Comparison of ENCODE assay signal across 9 cellular contexts in genomic region chr21:44454747-44455523, GRCh38. TPM values are rescaled to one million over a fixed set of nuclear protein-coding genes. Genes with fewer than 3 reads are reported as not detected.
DNase-seq lines count a peak whose midpoint lies in the region; FAIRE-seq and TF ChIP-seq lines count a peak whose summit lies in the region.
"Had no signal": no experiment of that assay in that cellular context is flagged by ENCODE, and none has a peak within 500 bp of the region (broad histone marks: within the 10 kb centered on the region; RNA-seq: fewer than 3 reads in every experiment).

TSS of gene LRRC3 (plus strand) at chr21:44455510. CDS start at chr21:44456645, 1,135 bp downstream.

- DNase-seq in GM12892 (ENCODE audit: insufficient read length) (peak; percentile 80), NCI-H1105 treated with DMSO at 0.1 percent for 48 hours (lab: John Stamatoyannopoulos, UW) (peak; percentile 61), cerebellar cortex (ENCODE audit: low spot score) (peak; percentile 69), kidney tubule cell (ENCODE audit: low spot score) (peak; percentile 70), KG1 (lab: John Stamatoyannopoulos, UW) (no peak), RCC 7860 (ENCODE audit: low spot score) (no peak)
- DNase-seq in activated CD4-positive, CD25-positive, alpha-beta regulatory T cell treated with anti-CD3 and anti-CD28 coated beads, Interleukin-2, amount 50 U/mL, for 16 hours (ENCODE audit: low read depth, low spot score): peak; percentile 65
- peak; percentile 75 to 83 for DNase-seq in stimulated activated CD4-positive, alpha-beta T cell treated with anti-CD3 and anti-CD28 coated beads, Interleukin-1b, Interleukin-23, amount 100 ng/mL, for 4 hours (ENCODE audit: low read depth in 2 of 2)

- FAIRE-seq in GM12892 (lab: Jason Lieb, UNC): no peak
- FAIRE-seq in RCC 7860 (lab: Jason Lieb, UNC): no peak
- FAIRE-seq: endometrium had no signal

- no peak for TF ChIP-seq POLR2A in GM12892 (IDR thresholded peaks at IDR 0.05; ENCODE audit: low read depth, low read length)

RNA-seq across cellular contexts. Expression of gene LRRC3, which starts in this region (rescaled TPM):
- 0.13 TPM for polyA plus RNA-seq in GM12892 (2012; ENCODE audit: missing spikeins)

Comparison
In these comparisons a context has a peak if more than half of its experiments do, and no peak if none do; other contexts are left out.
1. DNase-seq: peak in GM12892 (single experiment), NCI-H1105 treated with DMSO at 0.1 percent for 48 hours (single experiment), activated CD4-positive, CD25-positive, alpha-beta regulatory T cell treated with anti-CD3 and anti-CD28 coated beads, Interleukin-2, amount 50 U/mL, for 16 hours (single experiment), cerebellar cortex (single experiment), kidney tubule cell (single experiment) and stimulated activated CD4-positive, alpha-beta T cell treated with anti-CD3 and anti-CD28 coated beads, Interleukin-1b, Interleukin-23, amount 100 ng/mL, for 4 hours (2 of 2); none in KG1 (single experiment) and RCC 7860 (single experiment).